Comparison of ENCODE assay signal across 14 cellular contexts in genomic region chr11:131253885-131254204, GRCh38.
DNase-seq lines count a peak whose midpoint lies in the region; ATAC-seq and TF ChIP-seq lines count a peak whose summit lies in the region.
"Had no signal": no experiment of that assay in that cellular context is flagged by ENCODE, and none has a peak within 500 bp of the region (broad histone marks: within the 10 kb centered on the region; RNA-seq: fewer than 3 reads in every experiment).

No MANE protein-coding gene starts in this region.

- H3K36me3 ChIP-seq in fibroblast of lung (ENCODE audit: control insufficient read depth, insufficient read depth, low read length), result no peaks in the 10 kb centered on the region
- no peaks in the 10 kb centered on the region for H3K36me3 ChIP-seq in left lung
- H3K36me3 ChIP-seq in upper lobe of right lung, result no peaks in the 10 kb centered on the region
- H3K36me3 ChIP-seq: neutrophil had no signal

- no peak overlapping the region for H3K9ac ChIP-seq in fibroblast of lung (ENCODE audit: insufficient read depth, low read length)

- H3K4me3 ChIP-seq in fibroblast of lung (replicated peaks in 1 of 4; ENCODE audit: control extremely low read depth in 1 of 4, insufficient read depth in 1 of 4, low read depth in 3 of 4, low read length in 4 of 4) (no peak overlapping the region), left lung (no peak overlapping the region), upper lobe of right lung (no peak overlapping the region)
- H3K4me3 ChIP-seq: K562 had no signal

- H3K4me1 ChIP-seq in fibroblast of lung (ENCODE audit: control insufficient read depth, extremely low read depth, insufficient read depth, low read length), result no peaks in the 10 kb centered on the region
- H3K4me1 ChIP-seq in left lung, result no peaks in the 10 kb centered on the region
- H3K4me1 ChIP-seq in upper lobe of right lung, result no peaks in the 10 kb centered on the region

- TF ChIP-seq CTCF in fibroblast of lung (conservative IDR thresholded peaks at IDR 0.05 in 1 of 2, IDR thresholded peaks at IDR 0.05 in 1 of 2; ENCODE audit: low read depth in 1 of 2, low read length in 2 of 2) (no peak), left lung (IDR thresholded peaks at IDR 0.05) (no peak), upper lobe of right lung (IDR thresholded peaks at IDR 0.05) (no peak)

- H4K20me1 ChIP-seq in fibroblast of lung (ENCODE audit: control insufficient read depth, extremely low read depth, insufficient read depth, low read length), result no peaks in the 10 kb centered on the region

- no peaks in the 10 kb centered on the region for H3K27me3 ChIP-seq in fibroblast of lung (ENCODE audit: control insufficient read depth, insufficient read depth, low read length)
- H3K27me3 ChIP-seq in left lung, result no peaks in the 10 kb centered on the region
- H3K27me3 ChIP-seq in upper lobe of right lung, result peaks cover 6% of the 10 kb centered on the region

- DNase-seq in NCI-H2227 (lab: John Stamatoyannopoulos, UW; ENCODE audit: unreplicated experiment) (peak; percentile 8), NCI-H2227 treated with DMSO at 0.1 percent for 48 hours (lab: John Stamatoyannopoulos, UW) (no peak), fibroblast of lung (ENCODE audit: low read depth in 2 of 2) (peak; percentile 22 to 27), left lung (no peak), upper lobe of right lung (no peak), G401 (ENCODE audit: low spot score) (no peak), KBM-7 (no peak)
- DNase-seq: foreskin fibroblast, NCI-H1092 had no signal

- no peak overlapping the region for H3K27ac ChIP-seq in fibroblast of lung (ENCODE audit: insufficient read depth, low read length)
- H3K27ac ChIP-seq in left lung, result no peak overlapping the region
- H3K27ac ChIP-seq in upper lobe of right lung, result no peak overlapping the region
- H3K27ac ChIP-seq: neutrophil had no signal

- H3K79me2 ChIP-seq in fibroblast of lung (ENCODE audit: control insufficient read depth, insufficient read depth, low read length), result no peaks in the 10 kb centered on the region

- intact Hi-C loops in left lung (cut with DNase I) (no loop called here), upper lobe of right lung (cut with DNase I) (no loop called here)

- H2AFZ ChIP-seq in fibroblast of lung (ENCODE audit: low read length), result no peak overlapping the region

- ATAC-seq in left lung, result peak; percentile 22
- peak; percentile 25 for ATAC-seq in upper lobe of right lung
- ATAC-seq in GM18511 (IDR thresholded peaks at IDR 0.05; ENCODE audit: unreplicated experiment), result no peak
- ATAC-seq: activated T-helper 17 cell treated with anti-CD3 and anti-CD28 coated beads, Interleukin-2, amount 50 U/mL, for 72 hours; K562; Right ventricle myocardium inferior had no signal

- H3K9me3 ChIP-seq in fibroblast of lung (ENCODE audit: control insufficient read depth, insufficient read depth, low read depth, low read length) (no peaks in the 10 kb centered on the region), left lung (no peaks in the 10 kb centered on the region), upper lobe of right lung (no peaks in the 10 kb centered on the region)
- H3K9me3 ChIP-seq: neutrophil had no signal

- H3K4me2 ChIP-seq in fibroblast of lung (ENCODE audit: extremely low read depth, insufficient read depth, low read length), result no peak overlapping the region

- in situ Hi-C loops in G401 (cut with HindIII; ENCODE audit: low sequenced_read_pairs) (no loop called here), KBM-7 (cut with MboI; ENCODE audit: low pct_unique_long_range_greater_than_20kb, low sequenced_read_pairs) (no loop called here)

Comparison
In these comparisons a context has a peak if more than half of its experiments do, and no peak if none do; other contexts are left out.
1. DNase-seq: peak in NCI-H2227 (single experiment) and fibroblast of lung (2 of 2); none in NCI-H2227 treated with DMSO at 0.1 percent for 48 hours (single experiment), left lung (0 of 2), upper lobe of right lung (single experiment), G401 (single experiment) and KBM-7 (single experiment).